Comparison of ENCODE assay signal across 3 cellular contexts in genomic region chr3:176491084-176491483, GRCh38.
"Had no signal": no experiment of that assay in that cellular context is flagged by ENCODE, and none has a peak within 500 bp of the region (broad histone marks: within the 10 kb centered on the region; RNA-seq: fewer than 3 reads in every experiment).

No MANE protein-coding gene starts in this region.

- DNase-seq: GDM1, GF-D8 had no signal

- H3K4me3 ChIP-seq: GM12878 had no signal
